In genomic region chr12:11834104-11834812, GRCh38 we compare ENCODE assay signal across 9 cellular contexts.
DNase-seq lines count a peak whose midpoint lies in the region; ATAC-seq and TF ChIP-seq lines count a peak whose summit lies in the region.
"Had no signal": no experiment of that assay in that cellular context is flagged by ENCODE, and none has a peak within 500 bp of the region (broad histone marks: within the 10 kb centered on the region; RNA-seq: fewer than 3 reads in every experiment).

No MANE protein-coding gene starts in this region.

- no peak for TF ChIP-seq CTCF in ascending aorta (IDR thresholded peaks at IDR 0.05)
- no peak for TF ChIP-seq CTCF in glutamatergic neuron (IDR thresholded peaks at IDR 0.05; ENCODE audit: partially characterized antibody, unreplicated experiment)

- H3K4me1 ChIP-seq in BLaER1 treated with 17β-estradiol and CSF1 and Interleukin-3, amounts not matched to agents 10 nM and 100 nM = peaks cover 30 to 97% (median 61%) of the 10 kb centered on the region in 10 experiments
- peaks cover 17 to 97% of the 10 kb centered on the region in 2 donors for H3K4me1 ChIP-seq in ascending aorta
- H3K4me1 ChIP-seq: HAP-1 had no signal

- H3K4me3 Mint-ChIP-seq in memory B cell (no peak overlapping the region), glutamatergic neuron (ENCODE audit: unreplicated experiment) (no peak overlapping the region)

- DNase-seq in HCEC 1CT = peak; percentile 15
- peak in 1 of 2 donors; percentile 38 for DNase-seq in ascending aorta (ENCODE audit: low spot score in 2 of 2)
- no peak for DNase-seq in memory B cell (ENCODE audit: low spot score in 2 of 2)
- no peak for DNase-seq in H7
- no peak for DNase-seq in NCI-H2029 treated with DMSO at 0.1 percent for 48 hours (lab: John Stamatoyannopoulos, UW)
- DNase-seq in glutamatergic neuron = no peak
- no peak for DNase-seq in NCI-H526 treated with DMSO at 0.1 percent for 48 hours (lab: John Stamatoyannopoulos, UW)

- H3K27ac Mint-ChIP-seq in memory B cell (peak overlapping the region; percentile 93), glutamatergic neuron (ENCODE audit: unreplicated experiment) (no peak overlapping the region)

- H3K27ac ChIP-seq in BLaER1 treated with 17β-estradiol and CSF1 and Interleukin-3, amounts not matched to agents 10 nM and 100 nM = peak overlapping the region in 9 of 11 experiments; percentile 22 to 93 (median 84); a peak in 16 of 22 replicates
- peak overlapping the region; percentile 8 to 25 for H3K27ac ChIP-seq in ascending aorta

- intact Hi-C loops in ascending aorta (cut with DNase I) = loop anchor here (5.0 to 10.0 kb wide), 3 partner anchors 37 to 201 kb away; no protein-coding TSS in a partner anchor

- H3K9ac ChIP-seq in BLaER1 treated with 17β-estradiol and CSF1 and Interleukin-3, amounts not matched to agents 10 nM and 100 nM = peak overlapping the region in 5 of 11 experiments; percentile 23 to 79 (median 76); a peak in 8 of 22 replicates

- H3K36me3 Mint-ChIP-seq in memory B cell = peaks cover 9% of the 10 kb centered on the region
- no peaks in the 10 kb centered on the region for H3K36me3 Mint-ChIP-seq in glutamatergic neuron (ENCODE audit: unreplicated experiment)

- H3K4me1 Mint-ChIP-seq in memory B cell = peaks cover 43% of the 10 kb centered on the region
- H3K4me1 Mint-ChIP-seq in glutamatergic neuron (ENCODE audit: low read depth, unreplicated experiment) = no peaks in the 10 kb centered on the region

- no peaks in the 10 kb centered on the region for H3K27me3 Mint-ChIP-seq in memory B cell
- no peaks in the 10 kb centered on the region for H3K27me3 Mint-ChIP-seq in glutamatergic neuron (ENCODE audit: unreplicated experiment)

- no peak for ATAC-seq in memory B cell (ENCODE audit: low read depth)

- no peaks in the 10 kb centered on the region for H3K9me3 Mint-ChIP-seq in memory B cell
- no peaks in the 10 kb centered on the region for H3K9me3 Mint-ChIP-seq in glutamatergic neuron (ENCODE audit: unreplicated experiment)

- no peak overlapping the region for H3K4me3 ChIP-seq in BLaER1 treated with 17β-estradiol and CSF1 and Interleukin-3, amounts not matched to agents 10 nM and 100 nM
- no peak overlapping the region for H3K4me3 ChIP-seq in ascending aorta
- H3K4me3 ChIP-seq in H7 (ENCODE audit: insufficient read depth, low read depth, low read length) = no peak overlapping the region
- H3K4me3 ChIP-seq: HAP-1 had no signal

- peak overlapping the region in 8 of 11 experiments; percentile 4 to 91 (median 78); a peak in 14 of 22 replicates for H3K4me2 ChIP-seq in BLaER1 treated with 17β-estradiol and CSF1 and Interleukin-3, amounts not matched to agents 10 nM and 100 nM

- no peaks in the 10 kb centered on the region for H3K9me3 ChIP-seq in BLaER1 treated with 17β-estradiol and CSF1 and Interleukin-3, amounts not matched to agents 10 nM and 100 nM (replicated peaks in 1 of 11)
- H3K9me3 ChIP-seq in ascending aorta = no peaks in the 10 kb centered on the region
- H3K9me3 ChIP-seq: HAP-1 had no signal

- H3K36me3 ChIP-seq in BLaER1 treated with 17β-estradiol and CSF1 and Interleukin-3, amounts not matched to agents 10 nM and 100 nM = peaks cover 6 to 71% (median 31%) of the 10 kb centered on the region in 11 experiments
- H3K36me3 ChIP-seq in ascending aorta = no peaks in the 10 kb centered on the region
- H3K36me3 ChIP-seq in H7 (replicated peaks; ENCODE audit: control insufficient read depth, insufficient read depth, low read length) = no peaks in the 10 kb centered on the region
- H3K36me3 ChIP-seq: HAP-1 had no signal

- no peaks in the 10 kb centered on the region for H3K27me3 ChIP-seq in BLaER1 treated with 17β-estradiol and CSF1 and Interleukin-3, amounts not matched to agents 10 nM and 100 nM
- H3K27me3 ChIP-seq in ascending aorta (no peaks in the 10 kb centered on the region), H7 (ENCODE audit: control insufficient read depth, insufficient read depth, low read length) (no peaks in the 10 kb centered on the region)

- H4K20me1 ChIP-seq in BLaER1 treated with 17β-estradiol and CSF1 and Interleukin-3, amounts not matched to agents 10 nM and 100 nM = peaks cover 0 to 5% (median 0%) of the 10 kb centered on the region in 11 experiments; a peak in 1 of 22 replicates
